8 cellular contexts compared by ENCODE assay signal in genomic region chr5:76601470-76601869, GRCh38. TPM values are rescaled to one million over a fixed set of nuclear protein-coding genes. Genes with fewer than 3 reads are reported as not detected.
DNase-seq lines count a peak whose midpoint lies in the region; ATAC-seq lines count a peak whose summit lies in the region.

No MANE protein-coding gene starts in this region.

- in situ Hi-C loops in Caki2 (cut with HindIII; ENCODE audit: low pct_unique_long_range_greater_than_20kb, low sequenced_read_pairs) (no loop called here), T47D (cut with HindIII; ENCODE audit: low pct_unique_long_range_greater_than_20kb, low sequenced_read_pairs) (no loop called here)

- peak; percentile 31 for DNase-seq in Caki2 (ENCODE audit: low read depth)
- peak; percentile 68 for DNase-seq in NCI-H69 (lab: John Stamatoyannopoulos, UW)
- DNase-seq in T47D (ENCODE audit: low read depth in 1 of 2, low spot score in 1 of 2): peak; percentile 13 to 77
- peak; percentile 69 for DNase-seq in iris pigment epithelial cell (ENCODE audit: low read depth)
- DNase-seq in stimulated activated naive CD8-positive, alpha-beta T cell treated with anti-CD3 and anti-CD28 coated beads, Interleukin-15, Interleukin-2, amounts not matched to agents 100 U/mL and 50 U/mL, for 24 hours: no peak
- no peak for DNase-seq in activated CD8-positive, alpha-beta memory T cell treated with anti-CD3 and anti-CD28 coated beads, Interleukin-2, amount 50 U/mL, for 4 hours

- ATAC-seq in GM21723 (IDR thresholded peaks at IDR 0.05; ENCODE audit: unreplicated experiment): peak; percentile 64
- ATAC-seq in stimulated activated naive CD8-positive, alpha-beta T cell treated with anti-CD3 and anti-CD28 coated beads, Interleukin-15, Interleukin-2, amounts not matched to agents 100 U/mL and 50 U/mL, for 24 hours: peak; percentile 40
- ATAC-seq in HG03135 (IDR thresholded peaks at IDR 0.05; ENCODE audit: unreplicated experiment): no peak

RNA-seq across cellular contexts. Expression of gene F2RL2, which starts 21.7 kb away (rescaled TPM):
- 2.8 and 11.2 TPM in 2 replicates for total RNA-seq in Caki2 (2014; rRNA removed; shearing (Covaris generic); ENCODE audit: low replicate concordance)

Comparison
In these comparisons a context has a peak if more than half of its experiments do, and no peak if none do; other contexts are left out.
1. DNase-seq: peak in Caki2 (single experiment), NCI-H69 (single experiment), T47D (2 of 2) and iris pigment epithelial cell (single experiment); none in stimulated activated naive CD8-positive, alpha-beta T cell treated with anti-CD3 and anti-CD28 coated beads, Interleukin-15, Interleukin-2, amounts not matched to agents 100 U/mL and 50 U/mL, for 24 hours (single experiment) and activated CD8-positive, alpha-beta memory T cell treated with anti-CD3 and anti-CD28 coated beads, Interleukin-2, amount 50 U/mL, for 4 hours (single experiment).